ENCODE assay signal across 8 cellular contexts in genomic region chr2:173027181-173028128, GRCh38. TPM values are rescaled to one million over a fixed set of nuclear protein-coding genes. Genes with fewer than 3 reads are reported as not detected.
DNase-seq lines count a peak whose midpoint lies in the region; ATAC-seq and TF ChIP-seq lines count a peak whose summit lies in the region.

No MANE protein-coding gene starts in this region.

- no peak overlapping the region for H3K4me3 Mint-ChIP-seq in chondrocyte (ENCODE audit: unreplicated experiment)

- H3K36me3 Mint-ChIP-seq in chondrocyte (ENCODE audit: low read depth), result peaks cover 2% of the 10 kb centered on the region

- TF ChIP-seq CTCF in chondrocyte (IDR thresholded peaks at IDR 0.05), result peak; percentile 99

- peaks cover 22% of the 10 kb centered on the region for H3K4me1 Mint-ChIP-seq in chondrocyte (ENCODE audit: low read depth)

- H3K27ac Mint-ChIP-seq in chondrocyte (ENCODE audit: unreplicated experiment), result peak overlapping the region; percentile 6

- DNase-seq in DMS53 treated with DMSO at 0.1 percent for 48 hours (lab: John Stamatoyannopoulos, UW; ENCODE audit: unreplicated experiment), result peak; percentile 72
- peak; percentile 80 for DNase-seq in NCI-H460 (ENCODE audit: extremely low read depth, low read depth)
- DNase-seq in activated CD4-positive, alpha-beta T cell treated with anti-CD3 and anti-CD28 coated beads for 1 hour, result peak; percentile 45
- no peak for DNase-seq in chondrocyte (ENCODE audit: low spot score)
- peak; percentile 93 for DNase-seq in left kidney (ENCODE audit: low read depth, low spot score)
- DNase-seq in stimulated activated CD4-positive, alpha-beta T cell treated with anti-CD3 and anti-CD28 coated beads, Interleukin-1b, Interleukin-23, amount 100 ng/mL, for 48 hours, result peak; percentile 73

- no peaks in the 10 kb centered on the region for H3K9me3 Mint-ChIP-seq in chondrocyte (ENCODE audit: low read depth)

- H3K27me3 Mint-ChIP-seq in chondrocyte (ENCODE audit: low read depth), result no peaks in the 10 kb centered on the region

- ATAC-seq in HG02885 (IDR thresholded peaks at IDR 0.05; ENCODE audit: poor library complexity, unreplicated experiment) (peak; percentile 59), GM19463 (IDR thresholded peaks at IDR 0.05; ENCODE audit: unreplicated experiment) (no peak)

RNA-seq across cellular contexts. Expression of gene MAP3K20, which starts 48.2 kb away (rescaled TPM):
- 49.6 and 54.6 TPM in 2 replicates for total RNA-seq in NCI-H460 (2014; rRNA removed; shearing (Covaris generic))
- polyA plus RNA-seq in NCI-H460 (2014; cell fraction: nucleus; rRNA removed), result 18.5 and 24.9 TPM in 2 replicates
- 55.7 to 68.5 TPM (median 68.1 TPM) in 3 replicates for total RNA-seq in chondrocyte
